ENCODE assay signal across 19 cellular contexts in genomic region chr4:65391814-65392213, GRCh38.
"Had no signal": no experiment of that assay in that cellular context is flagged by ENCODE, and none has a peak within 500 bp of the region (broad histone marks: within the 10 kb centered on the region; RNA-seq: fewer than 3 reads in every experiment).

No MANE protein-coding gene starts in this region.

- ATAC-seq: gastroesophageal sphincter; left colon; mucosa of descending colon; naive thymus-derived CD8-positive, alpha-beta T cell; psoas muscle; sciatic nerve; stimulated activated memory B cell treated with anti-CD40 and anti-IgM and Interleukin-4, amounts not matched to agents 10 μg/mL and 1 μg/mL and 100 μg/mL, for 72 hours had no signal

- DNase-seq: effector CD4-positive, alpha-beta T cell; endodermal cell; erythroblast; glutamatergic neuron; kidney; left colon; mucosa of descending colon; naive thymus-derived CD8-positive, alpha-beta T cell; psoas muscle; spleen; stimulated activated CD4-positive, alpha-beta T cell treated with anti-CD3 and anti-CD28 coated beads, Interleukin-15, amount 100 ng/mL, for 24 hours; stimulated activated CD4-positive, alpha-beta T cell treated with anti-CD3 and anti-CD28 coated beads, Interleukin-1b, Interleukin-23, amount 100 ng/mL, for 48 hours; stimulated activated CD4-positive, alpha-beta T cell treated with anti-CD3 and anti-CD28 coated beads, Interleukin-4, amount 100 ng/mL, for 24 hours; tibial artery; upper lobe of left lung; uterus had no signal
